In the genomic region with DNA sequence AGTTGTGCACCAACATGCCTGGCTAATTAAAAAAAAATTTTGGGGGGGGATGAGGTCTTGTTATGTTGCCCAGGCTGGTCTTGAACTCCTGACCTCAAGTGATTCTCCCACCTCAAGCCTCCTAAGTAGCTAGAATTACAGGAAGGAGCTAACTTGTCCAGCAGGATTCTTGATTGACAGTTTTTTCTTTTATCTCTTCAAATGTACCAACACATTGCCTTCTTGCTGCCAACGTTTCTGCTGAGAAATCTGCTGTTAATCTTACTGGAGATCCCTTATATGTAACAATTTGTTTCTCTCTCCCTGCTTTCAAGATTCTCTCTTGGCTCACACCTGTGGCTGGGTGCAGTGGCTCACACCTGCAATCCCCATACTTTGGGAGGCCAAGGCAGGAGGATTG, we compare ENCODE assay signal across 16 cellular contexts. TPM values are rescaled to one million over a fixed set of nuclear protein-coding genes. Genes with fewer than 3 reads are reported as not detected.
A peak's percentile ranks its signal among the peaks of the same experiment; 100 is the strongest.
DNase-seq lines count a peak whose midpoint lies in the region; ATAC-seq and TF ChIP-seq lines count a peak whose summit lies in the region.
"Had no signal": no experiment of that assay in that cellular context is flagged by ENCODE, and none has a peak within 500 bp of the region (broad histone marks: within the 10 kb centered on the region; RNA-seq: fewer than 3 reads in every experiment).

No MANE protein-coding gene starts in this region.

- no peak overlapping the region for H3K27ac Mint-ChIP-seq in nephron progenitor cell
- H3K27ac Mint-ChIP-seq: activated CD4-positive, alpha-beta T cell treated with anti-CD3 and anti-CD28 coated beads, Interleukin-2, amount 10 ng/mL, durations not matched to agents 24 days and 14 days; B cell; effector memory CD8-positive, alpha-beta T cell; nephron had no signal

- no peaks in the 10 kb centered on the region for H3K27me3 ChIP-seq in Peyer's patch

- peaks cover 0 to 10% (median 0%) of the 10 kb centered on the region in 4 donors for H3K9me3 ChIP-seq in Peyer's patch

- peaks cover 14% of the 10 kb centered on the region for H3K27me3 Mint-ChIP-seq in nephron progenitor cell (ENCODE audit: low read depth, poor library complexity)

- no peaks in the 10 kb centered on the region for H3K36me3 ChIP-seq in Peyer's patch

- in situ Hi-C loops in ACHN (cut with HindIII; ENCODE audit: low pct_ligation_motif_present, low pct_unique_long_range_greater_than_20kb, low sequenced_read_pairs), result no loop called here

- H3K4me3 Mint-ChIP-seq in nephron progenitor cell, result no peak overlapping the region
- H3K4me3 Mint-ChIP-seq: activated CD4-positive, alpha-beta T cell treated with anti-CD3 and anti-CD28 coated beads, Interleukin-2, amount 10 ng/mL, durations not matched to agents 24 days and 14 days; B cell; effector memory CD8-positive, alpha-beta T cell; nephron had no signal

- H3K9me3 Mint-ChIP-seq in nephron progenitor cell, result peaks cover 51% of the 10 kb centered on the region

- peak; percentile 44 for ATAC-seq in esophagus mucosa
- ATAC-seq in GM18867 (IDR thresholded peaks at IDR 0.05; ENCODE audit: unreplicated experiment), result no peak
- ATAC-seq: effector memory CD8-positive, alpha-beta T cell; psoas muscle had no signal

- no peaks in the 10 kb centered on the region for H3K4me1 Mint-ChIP-seq in nephron progenitor cell
- H3K4me1 Mint-ChIP-seq: B cell, nephron had no signal

- no peak for TF ChIP-seq POLR2A in Peyer's patch (IDR thresholded peaks at IDR 0.05)

- DNase-seq in ACHN (peak; percentile 57), H4 (ENCODE audit: low spot score) (peak; percentile 29), RKO (ENCODE audit: low spot score) (peak; percentile 65), nephron progenitor cell (no peak), Peyer's patch (no peak)
- no peak for DNase-seq in stimulated activated CD4-positive, alpha-beta T cell treated with anti-CD3 and anti-CD28 coated beads, Interleukin-4, amount 100 ng/mL, for 24 hours
- DNase-seq: activated CD4-positive, alpha-beta T cell treated with anti-CD3 and anti-CD28 coated beads, Interleukin-2, amount 10 ng/mL, durations not matched to agents 24 days and 14 days; activated T-cell treated with anti-CD3 and anti-CD28 coated beads, Interleukin-2, amount 50 U/mL, for 48 hours; effector memory CD8-positive, alpha-beta T cell; NCI-H187; psoas muscle; Right ventricle myocardium superior had no signal

- H3K27ac ChIP-seq in Peyer's patch, result no peak overlapping the region
- H3K27ac ChIP-seq: psoas muscle had no signal

- no peak overlapping the region for H3K4me3 ChIP-seq in Peyer's patch
- H3K4me3 ChIP-seq: psoas muscle had no signal

- TF ChIP-seq CTCF in nephron progenitor cell (IDR thresholded peaks at IDR 0.05), result no peak
- TF ChIP-seq CTCF in Peyer's patch (IDR thresholded peaks at IDR 0.05), result no peak

- H3K36me3 Mint-ChIP-seq in nephron progenitor cell (ENCODE audit: low read depth), result peaks cover 10% of the 10 kb centered on the region

- H3K4me1 ChIP-seq in Peyer's patch, result no peaks in the 10 kb centered on the region
- H3K4me1 ChIP-seq: psoas muscle had no signal

RNA-seq across cellular contexts. Expression of gene MARK3, which starts 22.4 kb away (rescaled TPM):
- total RNA-seq in H4 (2014; rRNA removed; shearing (Covaris generic)), result 35.8 and 41.8 TPM in 2 replicates
- 62.1 TPM for total RNA-seq in esophagus mucosa
- 100 to 1,000 TPM in 2 of 4 donors, 10 to 100 TPM in 2; 76.0 to 196 (median 99.5) TPM for total RNA-seq in Peyer's patch

RNA-seq across cellular contexts. Expression of gene EIF5, which starts 28.7 kb away (rescaled TPM):
- total RNA-seq in H4 (2014; rRNA removed; shearing (Covaris generic)), result 87.3 and 145 TPM in 2 replicates
- total RNA-seq in esophagus mucosa (253 TPM), Peyer's patch (100 to 1,000 TPM; 176 to 226 (median 217) TPM)

Comparison
In these comparisons a context has a peak if more than half of its experiments do, and no peak if none do; other contexts are left out.
1. DNase-seq: peak in ACHN (single experiment), H4 (single experiment) and RKO (single experiment); none in stimulated activated CD4-positive, alpha-beta T cell treated with anti-CD3 and anti-CD28 coated beads, Interleukin-4, amount 100 ng/mL, for 24 hours (single experiment), nephron progenitor cell (single experiment) and Peyer's patch (0 of 3).